19 cellular contexts compared by ENCODE assay signal in the genomic region with DNA sequence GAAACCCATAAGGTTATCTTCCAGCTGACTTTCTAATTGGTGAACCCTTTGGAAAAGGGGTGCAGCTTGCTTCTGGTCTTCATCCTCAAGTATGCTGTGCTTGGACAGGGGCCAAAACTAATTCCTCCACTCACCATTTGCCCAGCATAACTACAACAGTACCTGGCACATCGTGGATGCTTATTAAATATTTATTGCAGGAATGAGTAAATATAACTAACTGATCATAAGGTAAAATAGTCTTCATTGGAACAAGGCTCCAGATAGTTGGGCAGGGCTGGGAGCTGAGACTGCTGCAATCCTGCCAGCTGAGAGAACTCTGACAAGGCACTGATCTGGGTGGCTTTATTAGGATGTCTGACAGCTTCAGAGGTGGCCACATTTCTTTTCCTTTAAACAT. TPM values are rescaled to one million over a fixed set of nuclear protein-coding genes. Genes with fewer than 3 reads are reported as not detected.
DNase-seq lines count a peak whose midpoint lies in the region; ATAC-seq and TF ChIP-seq lines count a peak whose summit lies in the region.
"Had no signal": no experiment of that assay in that cellular context is flagged by ENCODE, and none has a peak within 500 bp of the region (broad histone marks: within the 10 kb centered on the region; RNA-seq: fewer than 3 reads in every experiment).

No MANE protein-coding gene starts in this region.

- H3K9me3 ChIP-seq in PC-3 (ENCODE audit: low read length): no peaks in the 10 kb centered on the region
- H3K9me3 ChIP-seq in stomach smooth muscle (ENCODE audit: control insufficient read depth in 2 of 2, low read length in 2 of 2): no peaks in the 10 kb centered on the region
- H3K9me3 ChIP-seq: BLaER1 treated with 17β-estradiol and CSF1 and Interleukin-3, amounts not matched to agents 10 nM and 100 nM; SK-N-SH had no signal

- POLR2A ChIA-PET in PC-3 (lab: Charles Lee; ENCODE audit: unreplicated experiment): no interaction called here

- H3K27ac ChIP-seq in C4-2B (peak overlapping the region; percentile 78), PC-3 (ENCODE audit: low read length) (no peak overlapping the region), layer of hippocampus (ENCODE audit: low read depth, low read length) (peak overlapping the region; percentile 54), stomach smooth muscle (ENCODE audit: low read length) (peak overlapping the region; percentile 46)
- H3K27ac ChIP-seq: BLaER1 treated with 17β-estradiol and CSF1 and Interleukin-3, amounts not matched to agents 10 nM and 100 nM; HL-60 had no signal

- H3K27me3 ChIP-seq in PC-3 (ENCODE audit: low read length) (no peaks in the 10 kb centered on the region), layer of hippocampus (ENCODE audit: control insufficient read depth, insufficient read depth, low read length) (no peaks in the 10 kb centered on the region), stomach smooth muscle (ENCODE audit: control insufficient read depth in 1 of 2, insufficient read depth in 2 of 2, low read length in 2 of 2) (no peaks in the 10 kb centered on the region)
- H3K27me3 ChIP-seq: BLaER1 treated with 17β-estradiol and CSF1 and Interleukin-3, amounts not matched to agents 10 nM and 100 nM had no signal

- H3K9me2 ChIP-seq in PC-3 (replicated peaks; ENCODE audit: low read length): no peaks in the 10 kb centered on the region
- H3K9me2 ChIP-seq: SK-N-SH had no signal

- H3K9ac ChIP-seq in PC-3 (ENCODE audit: low read length) (no peak overlapping the region), stomach smooth muscle (ENCODE audit: low read length in 2 of 2) (no peak overlapping the region)
- H3K9ac ChIP-seq: BLaER1 treated with 17β-estradiol and CSF1 and Interleukin-3, amounts not matched to agents 10 nM and 100 nM; SK-N-SH had no signal

- H3K4me3 ChIP-seq in PC-3 (ENCODE audit: low read length) (no peak overlapping the region), stomach smooth muscle (ENCODE audit: low read length in 2 of 2) (no peak overlapping the region)
- H3K4me3 ChIP-seq: BLaER1 treated with 17β-estradiol and CSF1 and Interleukin-3, amounts not matched to agents 10 nM and 100 nM had no signal

- no peaks in the 10 kb centered on the region for H4K20me1 ChIP-seq in PC-3 (ENCODE audit: low read length)

- intact Hi-C loops in PC-3 (cut with micrococcal nuclease): loop anchor here (5.0 kb wide), 1 partner anchor 34 kb away; a partner anchor contains a TSS
- intact Hi-C loops in left ventricle myocardium superior (cut with micrococcal nuclease): no loop called here

- ATAC-seq in PC-3: peak; percentile 10
- no peak for ATAC-seq in GM18861 (IDR thresholded peaks at IDR 0.05; ENCODE audit: unreplicated experiment)
- ATAC-seq in left ventricle myocardium superior: no peak
- no peak for ATAC-seq in GM21737 (IDR thresholded peaks at IDR 0.05; ENCODE audit: unreplicated experiment)

- no TSS peak for BruUV-seq in PC-3 (replicated peaks; lab: Mats Ljungman, UMichigan)

- H3K4me1 ChIP-seq in PC-3 (ENCODE audit: insufficient read depth, low read length) (peaks cover 24% of the 10 kb centered on the region), stomach smooth muscle (ENCODE audit: control insufficient read depth, insufficient read depth, low read length) (peaks cover 41% of the 10 kb centered on the region)

- CTCF ChIA-PET in PC-3 (lab: Charles Lee): no interaction called here

- H3F3A ChIP-seq in PC-3 (ENCODE audit: low read length, unreplicated experiment): peaks cover 4% of the 10 kb centered on the region

- no peak overlapping the region for H2AFZ ChIP-seq in PC-3 (ENCODE audit: low read length)

- no peaks in the 10 kb centered on the region for H3K79me2 ChIP-seq in PC-3 (ENCODE audit: low read length)

- TF ChIP-seq CTCF in C4-2B (conservative IDR thresholded peaks at IDR 0.05) (no peak), PC-3 (conservative IDR thresholded peaks at IDR 0.05; ENCODE audit: low read depth, low read length) (no peak)

- DNase-seq in PC-3: no peak
- DNase-seq in left ventricle myocardium superior: no peak
- no peak for DNase-seq in NCI-H1417 (lab: John Stamatoyannopoulos, UW)
- DNase-seq: DMS79 treated with DMSO at 0.1 percent for 48 hours, H7, HFFc6, Kasumi-1, NCI-H1092 treated with DMSO at 0.1 percent for 48 hours, NCI-H2081 treated with DMSO at 0.1 percent for 48 hours, OCI-M1, SHP77 treated with DMSO at 0.1 percent for 48 hours, SK-N-SH had no signal

- no peak overlapping the region for H3K4me2 ChIP-seq in PC-3 (ENCODE audit: low read length)
- H3K4me2 ChIP-seq: BLaER1 treated with 17β-estradiol and CSF1 and Interleukin-3, amounts not matched to agents 10 nM and 100 nM; SK-N-SH had no signal

- peaks cover 1% of the 10 kb centered on the region for H3K36me3 ChIP-seq in PC-3 (ENCODE audit: low read depth, low read length)
- peaks cover 3 to 4% of the 10 kb centered on the region in 2 donors for H3K36me3 ChIP-seq in stomach smooth muscle (ENCODE audit: control insufficient read depth in 2 of 2, insufficient read depth in 2 of 2, low read length in 2 of 2)

RNA-seq across cellular contexts. Expression of a gene that starts 2.4 kb away (rescaled TPM):
- total RNA-seq in PC-3 (2014; rRNA removed): 13.6 and 22.7 TPM in 2 replicates
- total RNA-seq in left ventricle myocardium superior: 20.4 TPM

RNA-seq across cellular contexts. Expression of a gene that starts 23.0 kb away (rescaled TPM):
- total RNA-seq in PC-3 (2014; rRNA removed) (8.0 and 10.3 TPM in 2 replicates), left ventricle myocardium superior (69.5 TPM)

RNA-seq across cellular contexts. Expression of a gene that starts 32.1 kb away (rescaled TPM):
- 88.6 and 91.6 TPM in 2 replicates for total RNA-seq in PC-3 (2014; rRNA removed)
- total RNA-seq in left ventricle myocardium superior: 51.4 TPM

RNA-seq across cellular contexts. Expression of a gene that starts 55.7 kb away (rescaled TPM):
- 43.6 and 55.1 TPM in 2 replicates for total RNA-seq in PC-3 (2014; rRNA removed)
- total RNA-seq in left ventricle myocardium superior: 21.7 TPM

RNA-seq across cellular contexts. Expression of a gene that starts 56.3 kb away (rescaled TPM):
- total RNA-seq in PC-3 (2014; rRNA removed) (7.4 TPM in 2 replicates), left ventricle myocardium superior (25.2 TPM)
